In the genomic region with DNA sequence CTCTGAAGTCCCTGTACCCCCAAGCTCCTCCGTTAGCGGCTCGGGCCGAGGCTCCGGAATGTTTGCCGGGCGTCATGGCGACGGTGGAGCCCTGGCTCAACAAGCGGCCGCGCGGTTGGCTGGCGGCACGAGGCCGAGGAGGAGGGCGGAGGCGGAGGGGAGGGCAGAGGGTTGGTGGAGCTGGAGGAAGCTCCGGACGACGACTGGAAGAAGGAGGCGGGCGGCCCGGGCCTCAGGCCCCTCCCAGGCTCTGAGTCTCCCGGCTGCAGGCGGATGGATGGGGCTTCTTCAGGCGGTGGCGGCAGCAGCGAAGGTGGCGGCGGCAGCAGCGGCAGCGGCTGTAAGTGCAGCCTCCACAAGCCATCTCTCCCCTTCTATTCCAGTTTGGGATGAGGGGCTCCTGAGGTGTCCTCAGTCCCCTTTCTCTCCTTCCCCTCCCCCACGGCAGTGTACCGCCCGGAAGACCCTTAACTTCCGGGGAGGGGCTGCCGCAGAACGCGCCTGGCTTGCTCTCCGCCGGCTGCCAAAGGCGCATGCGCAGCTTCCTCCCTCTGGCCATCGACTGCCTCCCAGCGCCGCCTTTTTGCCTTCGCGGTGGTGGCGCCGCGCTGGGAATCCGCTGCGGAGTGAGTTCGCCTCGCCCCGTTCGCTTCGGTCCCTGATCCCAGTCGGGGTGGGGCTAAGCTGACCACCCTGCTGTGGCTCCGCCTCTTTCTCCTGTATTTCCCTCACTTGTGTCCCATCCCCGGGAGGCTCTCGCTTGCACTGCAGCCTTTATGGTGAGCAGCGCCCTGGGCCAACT, we compare ENCODE assay signal across 8 cellular contexts. TPM values are rescaled to one million over a fixed set of nuclear protein-coding genes. Genes with fewer than 3 reads are reported as not detected.
DNase-seq lines count a peak whose midpoint lies in the region; ATAC-seq and TF ChIP-seq lines count a peak whose summit lies in the region.

Gene DNAI4 (minus strand): TSS at position 101 of the 802 bp plus-strand sequence. CDS start 25 bp downstream, at position 76.
Gene MIER1 (plus strand): TSS at position 235 of the 802 bp plus-strand sequence. CDS start 39 bp downstream, at position 274.

- H3K36me3 ChIP-seq in SU-DHL-6 (ENCODE audit: low read length) (no peaks in the 10 kb centered on the region), ovary (no peaks in the 10 kb centered on the region), thyroid gland (no peaks in the 10 kb centered on the region)

- WGBS in ovary, 3 donors: 0 to 1% (median 1%) methylated on average over 55 to 64 of the region's 64 CpGs
- WGBS in thyroid gland, 2 donors: 0 to 1% methylated on average over 30 to 42 of the region's 64 CpGs

- H3K27me3 ChIP-seq in SU-DHL-6 (ENCODE audit: low read length) (no peaks in the 10 kb centered on the region), ovary (no peaks in the 10 kb centered on the region), thyroid gland (no peaks in the 10 kb centered on the region)

- H3K4me3 Mint-ChIP-seq in activated naive CD8-positive, alpha-beta T cell treated with anti-CD3 and anti-CD28 coated beads, Interleukin-2, amount 50 U/mL, for 24 hours: peak within 1 kb of the TSS; percentile 93

- peak within 1 kb of the TSS; percentile 76 for H3K4me3 ChIP-seq in GM12875 (ENCODE audit: low read depth, low read length)
- H3K4me3 ChIP-seq in SU-DHL-6 (ENCODE audit: insufficient read depth, low read length, poor library complexity, severe bottlenecking): peak within 1 kb of the TSS; percentile 83
- H3K4me3 ChIP-seq in ovary: peak within 1 kb of the TSS; percentile 79
- peak within 1 kb of the TSS; percentile 63 to 95 (median 69) for H3K4me3 ChIP-seq in thyroid gland (replicated peaks in 1 of 3)

- DNase-seq in NCI-H1417 (lab: John Stamatoyannopoulos, UW) (peak; percentile 98 to 99 (median 99)), Right ventricle myocardium inferior (ENCODE audit: missing footprints) (peak; percentile 100), ovary (peak; percentile 97 to 98 (median 98)), thyroid gland (peak; percentile 98)
- DNase-seq in activated naive CD8-positive, alpha-beta T cell treated with anti-CD3 and anti-CD28 coated beads, Interleukin-2, amount 50 U/mL, for 24 hours: peak; percentile 97

- peaks cover 54% of the 10 kb centered on the region for H3K4me1 Mint-ChIP-seq in activated naive CD8-positive, alpha-beta T cell treated with anti-CD3 and anti-CD28 coated beads, Interleukin-2, amount 50 U/mL, for 24 hours

- TF ChIP-seq EP300 in ovary (IDR thresholded peaks at IDR 0.05): peak; percentile 25

- H3K4me1 ChIP-seq in ovary (ENCODE audit: insufficient read depth) (peaks cover 7% of the 10 kb centered on the region), thyroid gland (peaks cover 18 to 28% of the 10 kb centered on the region in 2 donors)

- intact Hi-C loops in Right ventricle myocardium inferior (cut with DNase I): loop anchor here (5.0 to 10.0 kb wide), 4 partner anchors 127 to 510 kb away; partner anchors contain the start of genes SERBP1 and SLC35D1
- intact Hi-C loops in ovary (cut with DNase I): loop anchor here in 2 of 4 donors (10.0 kb wide), 2 partner anchors 130 to 650 kb away; partner anchors contain the start of gene SLC35D1 (in 1 of the 2)
- intact Hi-C loops in thyroid gland (cut with DNase I): no loop called here

- peaks cover 31% of the 10 kb centered on the region for H3F3A ChIP-seq in SU-DHL-6 (ENCODE audit: insufficient read depth)

- H3K9me2 ChIP-seq in SU-DHL-6 (replicated peaks; ENCODE audit: insufficient read depth, low read length): no peaks in the 10 kb centered on the region

- no peaks in the 10 kb centered on the region for H4K20me1 ChIP-seq in SU-DHL-6 (ENCODE audit: low read depth, low read length)

- ATAC-seq in HG02763 (IDR thresholded peaks at IDR 0.05; ENCODE audit: unreplicated experiment) (peak; percentile 96), Right ventricle myocardium inferior (peak; percentile 98)
- peak; percentile 97 for ATAC-seq in activated naive CD8-positive, alpha-beta T cell treated with anti-CD3 and anti-CD28 coated beads, Interleukin-2, amount 50 U/mL, for 24 hours

- H3K4me2 ChIP-seq in SU-DHL-6 (ENCODE audit: low read depth, low read length, poor library complexity, severe bottlenecking): peak within 1 kb of the TSS; percentile 88

- H3K9me3 ChIP-seq in SU-DHL-6 (ENCODE audit: insufficient read depth, low read length): no peaks in the 10 kb centered on the region
- no peaks in the 10 kb centered on the region for H3K9me3 ChIP-seq in ovary
- no peaks in the 10 kb centered on the region for H3K9me3 ChIP-seq in thyroid gland

- H3K27ac ChIP-seq in SU-DHL-6 (ENCODE audit: low read depth, low read length) (peak within 1 kb of the TSS; percentile 76), ovary (peak within 1 kb of the TSS; percentile 48 to 81), thyroid gland (peak within 1 kb of the TSS; percentile 78 to 90 (median 86))

- TF ChIP-seq POLR2A in ovary (IDR thresholded peaks at IDR 0.05) (peak; percentile 57), thyroid gland (IDR thresholded peaks at IDR 0.05) (peak in 1 of 2 donors; percentile 80)

- peaks cover 17% of the 10 kb centered on the region for H3K36me3 Mint-ChIP-seq in activated naive CD8-positive, alpha-beta T cell treated with anti-CD3 and anti-CD28 coated beads, Interleukin-2, amount 50 U/mL, for 24 hours (ENCODE audit: low read depth)

- peak within 1 kb of the TSS; percentile 45 for H2AFZ ChIP-seq in SU-DHL-6 (ENCODE audit: low read depth, low read length, severe bottlenecking)

- H3K79me2 ChIP-seq in SU-DHL-6 (ENCODE audit: insufficient read depth, low read length): peaks cover 37% of the 10 kb centered on the region

- no peak for TF ChIP-seq CTCF in GM12875 (IDR thresholded peaks at IDR 0.05; ENCODE audit: borderline replicate concordance, insufficient read depth, low read depth, low read length)
- TF ChIP-seq CTCF in SU-DHL-6 (IDR thresholded peaks at IDR 0.05; ENCODE audit: insufficient read depth, low read length, poor library complexity, severe bottlenecking): no peak
- TF ChIP-seq CTCF in ovary (IDR thresholded peaks at IDR 0.05): peak in 2 of 3 donors; percentile 25 to 45
- TF ChIP-seq CTCF in thyroid gland (IDR thresholded peaks at IDR 0.05): peak in 4 of 6 experiments; percentile 10 to 55 (median 38)

- no peaks in the 10 kb centered on the region for H3K9me3 Mint-ChIP-seq in activated naive CD8-positive, alpha-beta T cell treated with anti-CD3 and anti-CD28 coated beads, Interleukin-2, amount 50 U/mL, for 24 hours

- peak within 1 kb of the TSS; percentile 91 for H3K27ac Mint-ChIP-seq in activated naive CD8-positive, alpha-beta T cell treated with anti-CD3 and anti-CD28 coated beads, Interleukin-2, amount 50 U/mL, for 24 hours

- peak within 1 kb of the TSS; percentile 85 for H3K9ac ChIP-seq in SU-DHL-6 (ENCODE audit: low read length)

- no peaks in the 10 kb centered on the region for H3K27me3 Mint-ChIP-seq in activated naive CD8-positive, alpha-beta T cell treated with anti-CD3 and anti-CD28 coated beads, Interleukin-2, amount 50 U/mL, for 24 hours

RNA-seq across cellular contexts. Expression of gene DNAI4, which starts in this region (rescaled TPM):
- total RNA-seq in Right ventricle myocardium inferior (14.3 TPM), ovary (10 to 100 TPM; 21.7 to 52.6 (median 31.0) TPM), thyroid gland (10 to 100 TPM; 10.7 to 26.0 (median 20.5) TPM)
- polyA plus RNA-seq in ovary: 1 to 10 TPM; 2.5 to 3.0 TPM

RNA-seq across cellular contexts. Expression of gene MIER1, which starts in this region (rescaled TPM):
- total RNA-seq in Right ventricle myocardium inferior (18.4 TPM), ovary (10 to 100 TPM; 33.2 to 51.2 (median 46.8) TPM), thyroid gland (10 to 100 TPM; 37.2 to 52.1 (median 43.3) TPM)
- polyA plus RNA-seq in ovary: 10 to 100 TPM; 16.2 to 22.2 TPM

Comparison
In these comparisons a context has a peak if more than half of its experiments do, and no peak if none do; other contexts are left out.
1. Peak in every context shown above with its lines: DNase-seq, ATAC-seq, H3K4me3 ChIP-seq and H3K27ac ChIP-seq.
2. CTCF ChIP-seq: peak in ovary (2 of 3) and thyroid gland (4 of 6); none in GM12875 (single experiment) and SU-DHL-6 (single experiment).